ENCODE assay signal across 22 cellular contexts in the genomic region with DNA sequence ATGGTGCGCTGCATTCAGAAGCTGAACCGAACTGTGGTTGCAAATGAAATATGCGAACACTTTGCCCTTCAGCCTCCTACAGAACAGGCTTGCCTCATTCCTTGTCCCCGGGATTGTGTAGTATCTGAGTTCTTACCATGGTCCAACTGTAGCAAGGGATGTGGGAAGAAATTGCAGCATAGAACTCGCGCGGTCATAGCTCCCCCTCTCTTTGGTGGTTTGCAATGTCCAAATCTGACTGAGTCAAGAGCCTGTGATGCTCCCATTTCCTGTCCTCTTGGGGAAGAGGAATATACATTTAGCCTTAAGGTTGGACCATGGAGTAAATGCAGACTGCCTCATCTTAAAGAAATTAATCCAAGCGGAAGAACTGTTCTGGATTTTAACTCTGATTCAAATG.
"Had no signal": no experiment of that assay in that cellular context is flagged by ENCODE, and none has a peak within 500 bp of the region (broad histone marks: within the 10 kb centered on the region; RNA-seq: fewer than 3 reads in every experiment).

No MANE protein-coding gene starts in this region.

- H3K27me3 ChIP-seq: hepatocyte, pancreas, stomach, transverse colon had no signal

- H3K9me3 ChIP-seq: lower lobe of right lung, pancreas, thoracic aorta, transverse colon had no signal

- H3K27ac Mint-ChIP-seq: naive B cell, nephron, progenitor cell of endocrine pancreas had no signal

- H3K4me1 Mint-ChIP-seq: naive B cell had no signal

- DNase-seq: effector CD4-positive, alpha-beta T cell; foreskin melanocyte; head of caudate nucleus; kidney; left cardiac atrium; left ventricle myocardium inferior; lower lobe of right lung; mesenchymal stem cell; naive B cell; nucleus accumbens; pancreas; right cardiac atrium; small intestine; stimulated activated CD4-positive, alpha-beta T cell treated with anti-CD3 and anti-CD28 coated beads, Interleukin-12 subunit alpha, Interleukin-12 subunit beta, amount 100 ng/mL, for 4 hours; stimulated activated naive CD4-positive, alpha-beta T cell; stomach; substantia nigra; transverse colon had no signal

- H3K36me3 ChIP-seq: left ventricle myocardium inferior, lower lobe of right lung, pancreas, stomach, thoracic aorta, transverse colon had no signal

- H3K36me3 Mint-ChIP-seq: naive B cell had no signal

- ATAC-seq: left cardiac atrium, lower lobe of right lung, pancreas, right cardiac atrium had no signal

- H3K9me3 Mint-ChIP-seq: nephron had no signal

- H3K27me3 Mint-ChIP-seq: naive B cell, progenitor cell of endocrine pancreas had no signal

- H3K4me1 ChIP-seq: left ventricle myocardium inferior, lower lobe of right lung, pancreas, stomach, transverse colon had no signal

- H3K27ac ChIP-seq: hepatocyte, left ventricle myocardium inferior, lower lobe of right lung, pancreas, stomach, thoracic aorta, transverse colon had no signal

- H3K4me3 Mint-ChIP-seq: naive B cell, nephron had no signal

- H3K4me3 ChIP-seq: hepatocyte, left ventricle myocardium inferior, lower lobe of right lung, pancreas, stomach, thoracic aorta, transverse colon had no signal
